ENCODE assay signal across 8 cellular contexts in the genomic region with DNA sequence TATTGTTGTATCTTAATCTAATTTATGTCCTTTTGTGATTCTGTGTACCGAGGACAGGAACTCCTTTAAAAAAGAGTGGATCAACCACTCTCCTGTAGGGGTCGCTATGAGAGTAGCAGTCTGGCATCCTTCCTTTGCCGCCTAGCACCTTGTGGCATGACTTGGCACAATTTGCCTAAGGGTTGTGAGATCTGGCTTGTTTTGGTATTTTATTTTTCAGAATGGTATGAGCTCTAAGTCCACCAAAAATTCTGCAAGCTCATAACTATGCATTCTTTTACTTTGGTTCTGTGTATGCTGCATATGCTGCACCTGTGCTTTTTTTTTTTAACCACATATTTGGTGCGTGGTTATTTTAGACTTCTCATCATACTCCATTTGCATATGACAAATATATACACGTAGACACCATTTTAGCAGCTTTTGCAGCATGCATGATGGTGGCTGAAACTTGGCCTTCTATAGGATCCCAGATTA.
DNase-seq lines count a peak whose midpoint lies in the region; ATAC-seq and TF ChIP-seq lines count a peak whose summit lies in the region.

No MANE protein-coding gene starts in this region.

- H3K36me3 ChIP-seq in GM06990 (ENCODE audit: control insufficient read depth, insufficient read depth, low read length) (no peaks in the 10 kb centered on the region), PC-3 (ENCODE audit: low read depth, low read length) (no peaks in the 10 kb centered on the region), tibial artery (no peaks in the 10 kb centered on the region)

- ATAC-seq in GM19468 (IDR thresholded peaks at IDR 0.05; ENCODE audit: extremely low read depth, unreplicated experiment), result peak; percentile 50
- ATAC-seq in HG03378 (IDR thresholded peaks at IDR 0.05; ENCODE audit: unreplicated experiment), result peak; percentile 64
- peak; percentile 11; the same call in 1 of the 2 replicates for ATAC-seq in PC-3
- ATAC-seq in foreskin keratinocyte, result peak; percentile 63

- peaks cover 18% of the 10 kb centered on the region for H3K4me1 ChIP-seq in PC-3 (ENCODE audit: insufficient read depth, low read length)
- H3K4me1 ChIP-seq in foreskin keratinocyte, result peaks cover 15% of the 10 kb centered on the region
- peaks cover 0 to 30% (median 15%) of the 10 kb centered on the region in 4 donors for H3K4me1 ChIP-seq in tibial artery

- H3K27me3 ChIP-seq in GM06990 (replicated peaks; ENCODE audit: control insufficient read depth, insufficient read depth, low read length) (no peaks in the 10 kb centered on the region), PC-3 (ENCODE audit: low read length) (no peaks in the 10 kb centered on the region), foreskin keratinocyte (no peaks in the 10 kb centered on the region), tibial artery (no peaks in the 10 kb centered on the region)

- CTCF ChIA-PET in PC-3 (lab: Charles Lee), result interaction anchor here (0.6 to 0.7 kb wide), 2 partner anchors 11 to 254 kb away, joined by 3 to 4 read pairs; no protein-coding TSS in a partner anchor

- no peak overlapping the region for H2AFZ ChIP-seq in PC-3 (ENCODE audit: low read length)

- intact Hi-C loops in PC-3 (cut with micrococcal nuclease), result loop anchor here (5.0 kb wide), 1 partner anchor 118 kb away; no protein-coding TSS in a partner anchor
- intact Hi-C loops in tibial artery (cut with DNase I; ENCODE audit: low total_unique reads), result no loop called here

- peak overlapping the region; percentile 64 for H3K4me3 ChIP-seq in GM06990 (replicated peaks; ENCODE audit: low read depth, low read length)
- no peak overlapping the region for H3K4me3 ChIP-seq in PC-3 (ENCODE audit: low read length)
- H3K4me3 ChIP-seq in tibial artery, result no peak overlapping the region

- no peaks in the 10 kb centered on the region for H3F3A ChIP-seq in PC-3 (ENCODE audit: low read length, unreplicated experiment)

- H3K9me2 ChIP-seq in PC-3 (replicated peaks; ENCODE audit: low read length), result no peaks in the 10 kb centered on the region

- no peaks in the 10 kb centered on the region for H4K20me1 ChIP-seq in PC-3 (ENCODE audit: low read length)

- POLR2A ChIA-PET in PC-3 (lab: Charles Lee; ENCODE audit: unreplicated experiment), result interaction anchor here (0.6 kb wide), 2 partner anchors 32 to 87 kb away, joined by 4 to 6 read pairs; no protein-coding TSS in a partner anchor

- BruUV-seq in PC-3 (replicated peaks; lab: Mats Ljungman, UMichigan), result no TSS peak

- H3K9ac ChIP-seq in PC-3 (ENCODE audit: low read length), result no peak overlapping the region

- peak; percentile 88 for TF ChIP-seq CTCF in GM06990 (IDR thresholded peaks at IDR 0.05; ENCODE audit: insufficient read depth, low read length, poor library complexity, severe bottlenecking)
- peak; percentile 87 for TF ChIP-seq CTCF in PC-3 (conservative IDR thresholded peaks at IDR 0.05; ENCODE audit: low read depth, low read length)
- TF ChIP-seq CTCF in foreskin keratinocyte (conservative IDR thresholded peaks at IDR 0.05), result peak; percentile 71
- peak; percentile 31 to 32 for TF ChIP-seq CTCF in tibial artery (IDR thresholded peaks at IDR 0.05)

- DNase-seq in GM06990 (ENCODE audit: extremely low read depth, insufficient read length) (peak; percentile 63), PC-3 (peak; percentile 67), foreskin keratinocyte (peak in 1 of 2 donors; percentile 33), tibial artery (no peak), activated T-cell treated with anti-CD3 and anti-CD28 coated beads for 4 hours (no peak)
- DNase-seq in stimulated activated CD4-positive, alpha-beta T cell treated with anti-CD3 and anti-CD28 coated beads, Interleukin-2, amount 100 ng/mL, for 48 hours, result no peak

- H3K27ac ChIP-seq in PC-3 (ENCODE audit: low read length) (no peak overlapping the region), foreskin keratinocyte (no peak overlapping the region), tibial artery (no peak overlapping the region)

- peak overlapping the region; percentile 37; the same call in 1 of the 2 replicates for H3K4me2 ChIP-seq in PC-3 (ENCODE audit: low read length)

- H3K9me3 ChIP-seq in PC-3 (ENCODE audit: low read length) (no peaks in the 10 kb centered on the region), tibial artery (no peaks in the 10 kb centered on the region)

- no peaks in the 10 kb centered on the region for H3K79me2 ChIP-seq in PC-3 (ENCODE audit: low read length)

Comparison
In these comparisons a context has a peak if more than half of its experiments do, and no peak if none do; other contexts are left out.
1. DNase-seq: peak in GM06990 (single experiment) and PC-3 (single experiment); none in tibial artery (0 of 2), activated T-cell treated with anti-CD3 and anti-CD28 coated beads for 4 hours (single experiment) and stimulated activated CD4-positive, alpha-beta T cell treated with anti-CD3 and anti-CD28 coated beads, Interleukin-2, amount 100 ng/mL, for 48 hours (0 of 2).
2. CTCF ChIP-seq: peak in every context shown above with its lines; median percentile 88 in GM06990; 87 in PC-3; 71 in foreskin keratinocyte; 32 in tibial artery.
3. ATAC-seq: peak in every context shown above with its lines; median percentile 64 in HG03378; 63 in foreskin keratinocyte; 50 in GM19468; 11 in PC-3.